In the genomic region with DNA sequence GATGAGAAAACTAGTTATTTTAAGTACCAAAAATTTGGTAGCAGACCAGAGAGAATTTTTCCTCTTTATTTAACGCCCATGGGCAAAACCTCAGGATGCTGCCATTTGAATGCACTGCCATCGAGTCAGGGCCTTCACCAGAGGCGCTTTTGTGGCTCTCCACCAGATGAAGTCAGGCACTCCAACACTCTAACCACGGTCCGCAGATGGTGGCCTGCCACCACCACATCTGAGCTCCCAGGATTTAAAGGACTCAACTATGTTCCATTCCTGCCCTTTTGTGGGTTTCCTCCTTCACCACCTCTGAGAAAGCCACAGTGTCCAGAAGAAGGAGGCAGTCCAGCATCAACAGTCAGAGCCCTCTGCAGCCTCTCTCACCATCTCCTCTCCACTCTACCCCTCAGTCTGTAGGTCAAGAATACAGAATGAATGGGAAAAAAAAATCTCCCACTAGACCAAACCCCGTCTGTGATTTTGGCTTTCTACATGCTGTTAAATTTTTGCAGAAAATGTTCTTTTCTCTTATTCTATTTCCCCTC, we compare ENCODE assay signal across 16 cellular contexts.
DNase-seq lines count a peak whose midpoint lies in the region; ATAC-seq and TF ChIP-seq lines count a peak whose summit lies in the region.
"Had no signal": no experiment of that assay in that cellular context is flagged by ENCODE, and none has a peak within 500 bp of the region (broad histone marks: within the 10 kb centered on the region; RNA-seq: fewer than 3 reads in every experiment).

No MANE protein-coding gene starts in this region.

- no peaks in the 10 kb centered on the region for H3K27me3 ChIP-seq in ascending aorta
- H3K27me3 ChIP-seq in heart left ventricle, result no peaks in the 10 kb centered on the region
- no peaks in the 10 kb centered on the region for H3K27me3 ChIP-seq in tibial artery

- WGBS in heart left ventricle, 4 donors, result 60 to 72% (median 67%) methylated on average over 6 of the region's 6 CpGs

- TF ChIP-seq CTCF in ascending aorta (IDR thresholded peaks at IDR 0.05), result no peak
- no peak for TF ChIP-seq CTCF in heart left ventricle (IDR thresholded peaks at IDR 0.05)
- TF ChIP-seq CTCF in osteocyte (IDR thresholded peaks at IDR 0.05), result no peak
- no peak for TF ChIP-seq CTCF in tibial artery (IDR thresholded peaks at IDR 0.05)

- H3K27ac ChIP-seq in ascending aorta (peak overlapping the region; percentile 9 to 69), heart left ventricle (peak overlapping the region; percentile 16 to 78 (median 68)), tibial artery (peak overlapping the region; percentile 44 to 56)
- H3K27ac ChIP-seq: GM23248 had no signal

- H3K9me3 ChIP-seq in ascending aorta (no peaks in the 10 kb centered on the region), heart left ventricle (no peaks in the 10 kb centered on the region), tibial artery (no peaks in the 10 kb centered on the region)

- intact Hi-C loops in ascending aorta (cut with DNase I) (no loop called here), heart left ventricle (cut with DNase I) (loop anchor here in 2 of 10 donors (5.0 to 10.0 kb wide), 2 partner anchors 45 to 48 kb away; no protein-coding TSS in a partner anchor), tibial artery (cut with DNase I; ENCODE audit: low total_unique reads) (no loop called here)

- H3K9me3 Mint-ChIP-seq in osteocyte (ENCODE audit: unreplicated experiment), result no peaks in the 10 kb centered on the region
- H3K9me3 Mint-ChIP-seq: activated naive CD4-positive, alpha-beta T cell treated with anti-CD3 and anti-CD28 coated beads, Interleukin-2, amount 50 U/mL, for 72 hours had no signal

- peak overlapping the region; percentile 84 for H3K27ac Mint-ChIP-seq in osteocyte (ENCODE audit: unreplicated experiment)
- H3K27ac Mint-ChIP-seq: immature natural killer cell; naive thymus-derived CD4-positive, alpha-beta T cell; progenitor cell of endocrine pancreas had no signal

- no peak overlapping the region for H3K4me3 Mint-ChIP-seq in osteocyte (ENCODE audit: unreplicated experiment)
- H3K4me3 Mint-ChIP-seq: immature natural killer cell; naive thymus-derived CD4-positive, alpha-beta T cell had no signal

- TF ChIP-seq POLR2A in heart left ventricle (IDR thresholded peaks at IDR 0.05), result no peak

- peaks cover 60% of the 10 kb centered on the region for H3K4me1 Mint-ChIP-seq in osteocyte (ENCODE audit: unreplicated experiment)
- H3K4me1 Mint-ChIP-seq: immature natural killer cell; naive thymus-derived CD4-positive, alpha-beta T cell had no signal

- H3K36me3 ChIP-seq in ascending aorta (no peaks in the 10 kb centered on the region), heart left ventricle (no peaks in the 10 kb centered on the region), tibial artery (no peaks in the 10 kb centered on the region)

- H3K4me1 ChIP-seq in ascending aorta, result peaks cover 0 to 8% of the 10 kb centered on the region in 2 donors
- peaks cover 0 to 45% (median 29%) of the 10 kb centered on the region in 12 donors for H3K4me1 ChIP-seq in heart left ventricle
- H3K4me1 ChIP-seq in tibial artery, result peaks cover 0 to 36% (median 25%) of the 10 kb centered on the region in 4 donors

- ATAC-seq in heart left ventricle, result peak; percentile 38 to 56 (median 46)
- ATAC-seq: activated naive CD4-positive, alpha-beta T cell treated with anti-CD3 and anti-CD28 coated beads, Interleukin-2, amount 50 U/mL, for 72 hours; naive thymus-derived CD4-positive, alpha-beta T cell had no signal

- DNase-seq in ascending aorta (ENCODE audit: low spot score in 2 of 2) (no peak), heart left ventricle (no peak), osteocyte (ENCODE audit: extremely low spot score, unreplicated experiment) (no peak), tibial artery (no peak), dedifferentiated amniotic fluid mesenchymal stem cell (ENCODE audit: extremely low spot score) (no peak), hepatic stellate cell (ENCODE audit: low spot score) (no peak), NK-92 (lab: John Stamatoyannopoulos, UW; ENCODE audit: unreplicated experiment) (no peak)
- DNase-seq: central memory CD4-positive, alpha-beta T cell; effector memory CD4-positive, alpha-beta T cell; GM23248; immature natural killer cell; naive thymus-derived CD4-positive, alpha-beta T cell; NCI-H1105; T1000 had no signal

- H3K4me3 ChIP-seq in ascending aorta (no peak overlapping the region), heart left ventricle (no peak overlapping the region), tibial artery (no peak overlapping the region)
- H3K4me3 ChIP-seq: GM23248 had no signal

- H3K27me3 Mint-ChIP-seq in osteocyte (ENCODE audit: unreplicated experiment), result no peaks in the 10 kb centered on the region
- H3K27me3 Mint-ChIP-seq: naive thymus-derived CD4-positive, alpha-beta T cell; progenitor cell of endocrine pancreas had no signal

- peaks cover 4% of the 10 kb centered on the region for H3K36me3 Mint-ChIP-seq in osteocyte (ENCODE audit: unreplicated experiment)
- H3K36me3 Mint-ChIP-seq: activated naive CD4-positive, alpha-beta T cell treated with anti-CD3 and anti-CD28 coated beads, Interleukin-2, amount 50 U/mL, for 72 hours; immature natural killer cell; naive thymus-derived CD4-positive, alpha-beta T cell had no signal
